ENCODE assay signal across 8 cellular contexts in the genomic region with DNA sequence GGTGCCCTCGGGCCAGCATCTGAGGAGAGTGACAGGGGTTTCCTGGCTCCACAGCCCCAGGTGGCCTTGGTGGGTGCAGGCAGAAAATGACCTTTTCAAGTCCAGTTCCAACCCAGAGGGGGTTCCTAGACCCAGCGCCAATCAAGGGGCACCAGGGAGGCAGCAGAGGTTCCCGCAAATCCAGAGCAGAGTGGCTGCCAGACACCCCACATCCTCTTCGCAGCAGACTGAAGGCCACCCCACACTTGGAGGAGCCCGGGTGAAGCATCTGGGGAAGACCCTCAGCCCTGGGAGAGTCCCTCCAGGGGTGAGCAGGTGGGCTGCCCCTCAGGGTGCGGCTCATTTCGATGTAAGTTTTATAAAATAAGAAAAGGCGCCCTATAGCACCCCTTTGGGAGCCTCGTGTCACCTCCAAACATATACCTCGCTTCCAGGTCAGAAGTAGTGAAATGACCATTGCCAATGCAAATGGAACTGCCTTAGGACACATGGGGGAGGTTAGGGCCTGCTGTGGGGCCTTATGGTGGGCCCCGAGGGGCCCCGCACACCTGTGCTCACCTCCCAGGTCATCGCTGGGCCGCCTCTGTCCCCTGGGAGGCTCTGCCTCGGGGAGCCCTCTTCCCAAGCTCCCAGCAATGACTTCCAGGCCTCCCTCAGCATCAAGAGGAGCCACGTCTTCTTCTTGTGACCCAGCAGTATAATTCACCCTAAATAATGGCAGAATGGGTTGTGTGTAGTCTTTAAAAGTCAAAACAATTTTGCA. TPM values are rescaled to one million over a fixed set of nuclear protein-coding genes. Genes with fewer than 3 reads are reported as not detected.
DNase-seq lines count a peak whose midpoint lies in the region; ATAC-seq, FAIRE-seq and TF ChIP-seq lines count a peak whose summit lies in the region.

No MANE protein-coding gene starts in this region.

- peak overlapping the region; percentile 90 for H3K4me3 Mint-ChIP-seq in T-helper 17 cell

- peaks cover 28% of the 10 kb centered on the region for H3K4me1 Mint-ChIP-seq in T-helper 17 cell

- no peak for DNase-seq in T-helper 17 cell
- DNase-seq in fibroblast of the aortic adventitia (ENCODE audit: low read depth): no peak
- no peak for DNase-seq in sigmoid colon
- no peak for DNase-seq in NCI-H2196 treated with DMSO at 0.1 percent for 48 hours (lab: John Stamatoyannopoulos, UW; ENCODE audit: unreplicated experiment)
- no peak for DNase-seq in NCI-H2107 treated with DMSO at 0.1 percent for 48 hours (lab: John Stamatoyannopoulos, UW; ENCODE audit: unreplicated experiment)
- no peak for DNase-seq in foreskin keratinocyte
- DNase-seq in GM12892 (ENCODE audit: insufficient read length): no peak

- peak overlapping the region; percentile 96 for H3K27ac Mint-ChIP-seq in T-helper 17 cell

- peak overlapping the region; percentile 72 for H3K4me3 ChIP-seq in fibroblast of the aortic adventitia (ENCODE audit: low read depth, low read length)
- peak overlapping the region; percentile 45 to 68 (median 59) for H3K4me3 ChIP-seq in sigmoid colon

- no peaks in the 10 kb centered on the region for H3K36me3 ChIP-seq in sigmoid colon

- TF ChIP-seq POLR2A in sigmoid colon (IDR thresholded peaks at IDR 0.05): no peak
- no peak for TF ChIP-seq POLR2A in GM12892 (IDR thresholded peaks at IDR 0.05; ENCODE audit: low read depth, low read length)

- WGBS in sigmoid colon, 2 donors: 76 to 77% methylated on average over 16 of the region's 16 CpGs

- H3K4me1 ChIP-seq in sigmoid colon: peaks cover 0 to 20% (median 16%) of the 10 kb centered on the region in 4 donors
- H3K4me1 ChIP-seq in foreskin keratinocyte: no peaks in the 10 kb centered on the region

- TF ChIP-seq CTCF in fibroblast of the aortic adventitia (IDR thresholded peaks at IDR 0.05; ENCODE audit: insufficient read depth, low read length) (no peak), sigmoid colon (IDR thresholded peaks at IDR 0.05) (no peak), foreskin keratinocyte (conservative IDR thresholded peaks at IDR 0.05) (no peak)

- H3K27ac ChIP-seq in sigmoid colon (peak overlapping the region; percentile 61 to 83 (median 68)), foreskin keratinocyte (no peak overlapping the region)

- intact Hi-C loops in sigmoid colon (cut with DNase I): loop anchor here (5.0 kb wide), 1 partner anchor 178 kb away; the partner anchor contains the start of gene ING5

- no peak for TF ChIP-seq EP300 in sigmoid colon (IDR thresholded peaks at IDR 0.05)

- H3K36me3 Mint-ChIP-seq in T-helper 17 cell (ENCODE audit: low read depth): peaks cover 4% of the 10 kb centered on the region

- peak; percentile 1 for ATAC-seq in GM18907 (IDR thresholded peaks at IDR 0.05; ENCODE audit: unreplicated experiment)
- ATAC-seq in T-helper 17 cell: no peak
- ATAC-seq in foreskin keratinocyte: no peak

- H3K9me3 ChIP-seq in T-helper 17 cell (ENCODE audit: control insufficient read depth, low read length, poor library complexity, severe bottlenecking) (no peaks in the 10 kb centered on the region), sigmoid colon (no peaks in the 10 kb centered on the region)

- H3K27me3 ChIP-seq in sigmoid colon (no peaks in the 10 kb centered on the region), foreskin keratinocyte (no peaks in the 10 kb centered on the region)

- no peak for FAIRE-seq in GM12892 (lab: Jason Lieb, UNC)

- H3K27me3 Mint-ChIP-seq in T-helper 17 cell: no peaks in the 10 kb centered on the region

RNA-seq across cellular contexts. Expression of gene RTP5, which starts 11.0 kb away (rescaled TPM):
- under 1 TPM in 1 of 2 donors, not detected in 1; 0.12 TPM for total RNA-seq in T-helper 17 cell
- total RNA-seq in fibroblast of the aortic adventitia (ENCODE audit: low replicate concordance): not detected in 2 replicates
- under 1 TPM in 1 of 4 donors, not detected in 3; 0.16 TPM for total RNA-seq in sigmoid colon
- under 1 TPM in 1 of 3 donors, not detected in 2; 0.19 TPM for polyA plus RNA-seq in sigmoid colon
- total RNA-seq in foreskin keratinocyte: not detected in 2 replicates
- polyA plus RNA-seq in foreskin keratinocyte: not detected in 2 replicates
- not detected for polyA plus RNA-seq in GM12892 (2012; ENCODE audit: missing spikeins)

RNA-seq across cellular contexts. Expression of gene PDCD1, which starts 21.8 kb away (rescaled TPM):
- total RNA-seq in T-helper 17 cell: 10 to 100 TPM in 1 of 2 donors, 1 to 10 TPM in 1; 8.1 to 10.4 TPM
- total RNA-seq in fibroblast of the aortic adventitia (ENCODE audit: low replicate concordance): not detected in 2 replicates
- under 1 TPM in 3 of 4 donors, not detected in 1; 0.14 to 0.99 (median 0.36) TPM for total RNA-seq in sigmoid colon
- polyA plus RNA-seq in sigmoid colon: 1 to 10 TPM in 1 of 3 donors, not detected in 2; 3.2 TPM
- total RNA-seq in foreskin keratinocyte: not detected in 2 replicates
- not detected in 2 replicates for polyA plus RNA-seq in foreskin keratinocyte
- polyA plus RNA-seq in GM12892 (2012; ENCODE audit: missing spikeins): 1.0 TPM
